ENCODE assay signal across 12 cellular contexts in the genomic region with DNA sequence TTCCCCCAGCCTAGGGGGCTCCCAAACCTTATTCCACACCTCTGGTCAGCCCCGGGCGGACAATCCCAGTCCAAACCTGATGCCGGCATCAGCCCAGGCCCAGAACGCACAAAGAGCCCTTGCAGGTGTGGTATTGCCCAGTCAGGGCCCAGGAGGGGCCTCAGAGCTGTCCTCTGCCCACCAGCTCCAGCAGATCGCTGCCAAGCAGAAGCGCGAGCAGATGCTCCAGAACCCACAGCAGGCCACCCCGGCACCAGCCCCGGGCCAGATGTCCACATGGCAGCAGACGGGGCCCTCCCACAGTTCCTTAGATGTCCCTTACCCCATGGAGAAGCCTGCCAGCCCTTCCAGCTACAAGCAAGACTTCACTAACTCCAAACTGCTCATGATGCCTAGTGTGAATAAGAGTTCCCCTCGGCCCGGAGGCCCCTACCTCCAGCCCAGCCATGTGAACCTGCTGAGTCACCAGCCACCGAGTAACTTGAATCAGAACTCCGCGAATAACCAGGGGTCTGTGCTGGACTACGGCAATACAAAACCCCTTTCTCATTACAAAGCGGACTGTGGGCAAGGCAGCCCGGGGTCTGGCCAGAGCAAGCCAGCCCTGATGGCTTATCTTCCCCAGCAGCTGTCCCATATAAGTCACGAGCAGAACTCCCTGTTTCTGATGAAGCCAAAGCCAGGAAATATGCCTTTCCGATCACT. TPM values are rescaled to one million over a fixed set of nuclear protein-coding genes. Genes with fewer than 3 reads are reported as not detected.
A peak's percentile ranks its signal among the peaks of the same experiment; 100 is the strongest.
DNase-seq lines count a peak whose midpoint lies in the region; ATAC-seq lines count a peak whose summit lies in the region.
"Had no signal": no experiment of that assay in that cellular context is flagged by ENCODE, and none has a peak within 500 bp of the region (broad histone marks: within the 10 kb centered on the region; RNA-seq: fewer than 3 reads in every experiment).

No MANE protein-coding gene starts in this region.

- no peak overlapping the region for H2BK120ac ChIP-seq in mesendoderm (ENCODE audit: low read depth, low read length)

- H3K4me1 ChIP-seq in ACC112 (ENCODE audit: control insufficient read depth, insufficient read depth, low read length, unreplicated experiment): peaks cover 52% of the 10 kb centered on the region
- no peaks in the 10 kb centered on the region for H3K4me1 ChIP-seq in mesendoderm (ENCODE audit: control insufficient read depth, low read depth, low read length)

- WGBS in mesendoderm (ENCODE audit: extremely low coverage, insufficient coverage, low lambda C conversion rate): no CpG with 5 or more reads among the region's 20 CpGs

- H3K9ac ChIP-seq in mesendoderm (ENCODE audit: low read length): peak overlapping the region; percentile 20

- H3K4me3 Mint-ChIP-seq in stimulated activated memory B cell treated with anti-CD40 and anti-IgM and Interleukin-4, amounts not matched to agents 10 μg/mL and 1 μg/mL and 100 μg/mL, for 72 hours: no peak overlapping the region
- H3K4me3 Mint-ChIP-seq: activated T-helper 1 cell treated with anti-CD3 and anti-CD28 coated beads, Interleukin-12 subunit alpha, Interleukin-12 subunit beta, Interleukin-2, Interleukin-4 antibody, amounts not matched to agents 30 ng/mL and 10 ng/mL and 1 ng/mL, durations not matched to agents 14 hours and 24 hours and 36 hours; CD4-positive, alpha-beta T cell had no signal

- H3K79me2 ChIP-seq in ACC112 (ENCODE audit: control insufficient read depth, insufficient read depth, low read length, unreplicated experiment) (peaks cover 40% of the 10 kb centered on the region), mesendoderm (ENCODE audit: control insufficient read depth, insufficient read depth, low read length) (peaks cover 26% of the 10 kb centered on the region)

- peaks cover 36% of the 10 kb centered on the region for H3K36me3 Mint-ChIP-seq in stimulated activated memory B cell treated with anti-CD40 and anti-IgM and Interleukin-4, amounts not matched to agents 10 μg/mL and 1 μg/mL and 100 μg/mL, for 72 hours

- H3K79me1 ChIP-seq in mesendoderm (ENCODE audit: low read length): peaks cover 20% of the 10 kb centered on the region

- peak overlapping the region; percentile 20 for H3K18ac ChIP-seq in mesendoderm (ENCODE audit: low read length)

- H3K56ac ChIP-seq in mesendoderm (ENCODE audit: low read length): peak overlapping the region; percentile 60

- no peak overlapping the region for H4K5ac ChIP-seq in mesendoderm (ENCODE audit: low read length)

- no peaks in the 10 kb centered on the region for H3K9me3 Mint-ChIP-seq in stimulated activated memory B cell treated with anti-CD40 and anti-IgM and Interleukin-4, amounts not matched to agents 10 μg/mL and 1 μg/mL and 100 μg/mL, for 72 hours
- H3K9me3 Mint-ChIP-seq: activated T-helper 1 cell treated with anti-CD3 and anti-CD28 coated beads, Interleukin-12 subunit alpha, Interleukin-12 subunit beta, Interleukin-2, Interleukin-4 antibody, amounts not matched to agents 30 ng/mL and 10 ng/mL and 1 ng/mL, durations not matched to agents 14 hours and 24 hours and 36 hours; CD4-positive, alpha-beta T cell had no signal

- H3K27me3 Mint-ChIP-seq in stimulated activated memory B cell treated with anti-CD40 and anti-IgM and Interleukin-4, amounts not matched to agents 10 μg/mL and 1 μg/mL and 100 μg/mL, for 72 hours: no peaks in the 10 kb centered on the region
- H3K27me3 Mint-ChIP-seq: CD4-positive, alpha-beta T cell had no signal

- DNase-seq in M059J (ENCODE audit: low read depth) (peak; percentile 61), mesendoderm (no peak), SK-N-DZ (ENCODE audit: low spot score) (no peak)
- no peak for DNase-seq in central memory CD4-positive, alpha-beta T cell
- DNase-seq: CD4-positive, alpha-beta T cell; NCI-H1417 treated with DMSO at 0.1 percent for 48 hours had no signal

- H2BK5ac ChIP-seq in mesendoderm (ENCODE audit: low read length): no peak overlapping the region

- H2AFZ ChIP-seq in ACC112 (ENCODE audit: low read length, unreplicated experiment): no peak overlapping the region

- H3K27ac ChIP-seq in ACC112 (ENCODE audit: low read depth, low read length) (peak overlapping the region; percentile 78), cingulate gyrus (ENCODE audit: low read depth, low read length) (peak overlapping the region; percentile 65), mesendoderm (ENCODE audit: low read depth, low read length) (peak overlapping the region; percentile 60)

- H3K4me1 Mint-ChIP-seq in stimulated activated memory B cell treated with anti-CD40 and anti-IgM and Interleukin-4, amounts not matched to agents 10 μg/mL and 1 μg/mL and 100 μg/mL, for 72 hours: peaks cover 30% of the 10 kb centered on the region

- no peak overlapping the region for H3K23ac ChIP-seq in mesendoderm (ENCODE audit: low read length)

- peak overlapping the region; percentile 41 for H3K4me3 ChIP-seq in ACC112 (ENCODE audit: low read depth, low read length)
- H3K4me3 ChIP-seq in mesendoderm (ENCODE audit: low read length): no peak overlapping the region

- ATAC-seq in GM21381 (IDR thresholded peaks at IDR 0.05; ENCODE audit: unreplicated experiment): no peak
- no peak for ATAC-seq in stimulated activated memory B cell treated with anti-CD40 and anti-IgM and Interleukin-4, amounts not matched to agents 10 μg/mL and 1 μg/mL and 100 μg/mL, for 72 hours
- ATAC-seq: sciatic nerve had no signal

- H3K27ac Mint-ChIP-seq in stimulated activated memory B cell treated with anti-CD40 and anti-IgM and Interleukin-4, amounts not matched to agents 10 μg/mL and 1 μg/mL and 100 μg/mL, for 72 hours: no peak overlapping the region
- H3K27ac Mint-ChIP-seq: CD4-positive, alpha-beta T cell had no signal

- no peak overlapping the region for H3K4me2 ChIP-seq in mesendoderm (ENCODE audit: low read length)

- no peaks in the 10 kb centered on the region for H3K27me3 ChIP-seq in ACC112 (ENCODE audit: insufficient read depth, low read length)
- no peaks in the 10 kb centered on the region for H3K27me3 ChIP-seq in mesendoderm (ENCODE audit: insufficient read depth, low read length, poor library complexity)

- no peak overlapping the region for H2AK5ac ChIP-seq in mesendoderm (ENCODE audit: low read length)

- no peak overlapping the region for H4K8ac ChIP-seq in mesendoderm (ENCODE audit: low read depth, low read length)

- H2BK15ac ChIP-seq in mesendoderm (replicated peaks; ENCODE audit: low read depth): no peak overlapping the region

- H3K4ac ChIP-seq in mesendoderm (ENCODE audit: low read depth, low read length): no peak overlapping the region

- H3K36me3 ChIP-seq in ACC112 (ENCODE audit: insufficient read depth, low read length) (peaks cover 9% of the 10 kb centered on the region; the same call in 1 of the 2 replicates), mesendoderm (ENCODE audit: control insufficient read depth, insufficient read depth, low read length) (peaks cover 15% of the 10 kb centered on the region)

RNA-seq across cellular contexts. Expression of gene LTC4S, which starts 27.6 kb away (rescaled TPM):
- total RNA-seq in M059J (2014; rRNA removed; shearing (Covaris generic)): not detected in 2 replicates
- polyA plus RNA-seq in mesendoderm (2013, experiment 1 of 2): 0.45 TPM
- 0.42 TPM for polyA plus RNA-seq in mesendoderm (2013, experiment 2 of 2)
- polyA plus RNA-seq in SK-N-DZ (2014; cell fraction: cytosol; rRNA removed): not detected in 2 replicates
- polyA plus RNA-seq in SK-N-DZ (2014; cell fraction: nucleus; rRNA removed): 4.2 and 9.1 TPM in 2 replicates

RNA-seq across cellular contexts. Expression of gene MAML1, which starts 33.6 kb away (rescaled TPM):
- total RNA-seq in M059J (2014; rRNA removed; shearing (Covaris generic)): 7.5 and 17.2 TPM in 2 replicates
- polyA plus RNA-seq in mesendoderm (2013, experiment 1 of 2): 34.7 TPM
- 36.0 TPM for polyA plus RNA-seq in mesendoderm (2013, experiment 2 of 2)
- 18.7 and 19.6 TPM in 2 replicates for polyA plus RNA-seq in SK-N-DZ (2014; cell fraction: cytosol; rRNA removed)
- polyA plus RNA-seq in SK-N-DZ (2014; cell fraction: nucleus; rRNA removed): 11.8 and 19.5 TPM in 2 replicates

RNA-seq across cellular contexts. Expression of gene MGAT4B, which starts 40.5 kb away (rescaled TPM):
- total RNA-seq in M059J (2014; rRNA removed; shearing (Covaris generic)): 146 and 187 TPM in 2 replicates
- 35.2 TPM for polyA plus RNA-seq in mesendoderm (2013, experiment 1 of 2)
- polyA plus RNA-seq in mesendoderm (2013, experiment 2 of 2): 37.9 TPM
- polyA plus RNA-seq in SK-N-DZ (2014; cell fraction: cytosol; rRNA removed): 112 and 113 TPM in 2 replicates
- 255 and 338 TPM in 2 replicates for polyA plus RNA-seq in SK-N-DZ (2014; cell fraction: nucleus; rRNA removed)

RNA-seq across cellular contexts. Expression of gene SQSTM1, which starts 54.5 kb away (rescaled TPM):
- 390 and 442 TPM in 2 replicates for total RNA-seq in M059J (2014; rRNA removed; shearing (Covaris generic))
- polyA plus RNA-seq in mesendoderm (2013, experiment 1 of 2): 52.0 TPM
- polyA plus RNA-seq in mesendoderm (2013, experiment 2 of 2): 62.0 TPM
- polyA plus RNA-seq in SK-N-DZ (2014; cell fraction: cytosol; rRNA removed): 48.1 and 55.0 TPM in 2 replicates
- 63.1 and 73.0 TPM in 2 replicates for polyA plus RNA-seq in SK-N-DZ (2014; cell fraction: nucleus; rRNA removed)
